25 cellular contexts compared by ENCODE assay signal in genomic region chr5:348726-349125, GRCh38. TPM values are rescaled to one million over a fixed set of nuclear protein-coding genes. Genes with fewer than 3 reads are reported as not detected.
DNase-seq lines count a peak whose midpoint lies in the region; ATAC-seq, FAIRE-seq and TF ChIP-seq lines count a peak whose summit lies in the region.
"Had no signal": no experiment of that assay in that cellular context is flagged by ENCODE, and none has a peak within 500 bp of the region (broad histone marks: within the 10 kb centered on the region; RNA-seq: fewer than 3 reads in every experiment).

No MANE protein-coding gene starts in this region.

- H3K4me3 ChIP-seq in pancreas: no peak overlapping the region

- no peaks in the 10 kb centered on the region for H3K9me3 ChIP-seq in pancreas
- H3K9me3 ChIP-seq: BE2C had no signal

- H3K27me3 ChIP-seq in pancreas: no peaks in the 10 kb centered on the region
- H3K27me3 ChIP-seq: BE2C had no signal

- H3K4me1 ChIP-seq in pancreas: no peaks in the 10 kb centered on the region
- H3K4me1 ChIP-seq: BE2C had no signal

- H3K4me1 Mint-ChIP-seq in activated naive CD8-positive, alpha-beta T cell (ENCODE audit: low read depth): peaks cover 15% of the 10 kb centered on the region
- H3K4me1 Mint-ChIP-seq in activated naive CD8-positive, alpha-beta T cell treated with anti-CD3 and anti-CD28 coated beads for 36 hours: peaks cover 19% of the 10 kb centered on the region

- peaks cover 8% of the 10 kb centered on the region for H3K36me3 Mint-ChIP-seq in activated naive CD8-positive, alpha-beta T cell
- H3K36me3 Mint-ChIP-seq in activated naive CD8-positive, alpha-beta T cell treated with anti-CD3 and anti-CD28 coated beads for 36 hours: peaks cover 44% of the 10 kb centered on the region
- H3K36me3 Mint-ChIP-seq: CD4-positive, CD25-positive, alpha-beta regulatory T cell had no signal

- no peak for FAIRE-seq in pancreas (lab: Jason Lieb, UNC)
- FAIRE-seq: G401.6, GM12892, GM18507, H1, HTR-8/SVneo had no signal

- H3K27ac ChIP-seq in pancreas: no peak overlapping the region
- H3K27ac ChIP-seq: RWPE1 had no signal

- H3K9me3 Mint-ChIP-seq in activated naive CD8-positive, alpha-beta T cell (ENCODE audit: low read depth): no peaks in the 10 kb centered on the region
- no peaks in the 10 kb centered on the region for H3K9me3 Mint-ChIP-seq in activated naive CD8-positive, alpha-beta T cell treated with anti-CD3 and anti-CD28 coated beads for 36 hours

- intact Hi-C loops in pancreas (cut with DNase I): no loop called here

- no peak for ATAC-seq in pancreas
- no peak for ATAC-seq in left lobe of liver
- ATAC-seq: HCT116, SK-N-SH treated with all-trans-retinoic acid at 6 μM for 48 hours had no signal

- 60 to 75% methylated on average over 5 of the region's 5 CpGs for WGBS in pancreas, 2 donors

- H3K36me3 ChIP-seq in pancreas: no peaks in the 10 kb centered on the region
- H3K36me3 ChIP-seq: BE2C had no signal

- no peak for TF ChIP-seq CTCF in pancreas (IDR thresholded peaks at IDR 0.05)

- no peak for DNase-seq in activated naive CD8-positive, alpha-beta T cell treated with anti-CD3 and anti-CD28 coated beads for 36 hours
- DNase-seq in LHCN-M2 (ENCODE audit: low read depth): peak; percentile 45
- DNase-seq in myocyte (ENCODE audit: low read depth): peak; percentile 76
- DNase-seq in pancreas: no peak
- no peak for DNase-seq in CD1c-positive myeloid dendritic cell (ENCODE audit: extremely low spot score)
- DNase-seq in left lobe of liver (ENCODE audit: low spot score): no peak
- DNase-seq: BE2C; CD4-positive, CD25-positive, alpha-beta regulatory T cell; KG1; NCI-H1092 treated with DMSO at 0.1 percent for 48 hours; NCI-H1436 treated with DMSO at 0.1 percent for 48 hours; NCI-H1930; NCI-H2227 treated with DMSO at 0.1 percent for 48 hours; NCI-H510A; NK-92 treated with Interleukin-12 subunit alpha and Interleukin-12 subunit beta, amount 100 ng/mL, for 24 hours; SHP77 treated with DMSO at 0.1 percent for 48 hours had no signal

- H3K27me3 Mint-ChIP-seq in activated naive CD8-positive, alpha-beta T cell: peaks cover 5% of the 10 kb centered on the region
- no peaks in the 10 kb centered on the region for H3K27me3 Mint-ChIP-seq in activated naive CD8-positive, alpha-beta T cell treated with anti-CD3 and anti-CD28 coated beads for 36 hours

- no peak overlapping the region for H3K4me3 Mint-ChIP-seq in activated naive CD8-positive, alpha-beta T cell
- no peak overlapping the region for H3K4me3 Mint-ChIP-seq in activated naive CD8-positive, alpha-beta T cell treated with anti-CD3 and anti-CD28 coated beads for 36 hours
- H3K4me3 Mint-ChIP-seq: CD4-positive, CD25-positive, alpha-beta regulatory T cell had no signal

- H3K27ac Mint-ChIP-seq in activated naive CD8-positive, alpha-beta T cell: peak overlapping the region; percentile 25
- H3K27ac Mint-ChIP-seq in activated naive CD8-positive, alpha-beta T cell treated with anti-CD3 and anti-CD28 coated beads for 36 hours: no peak overlapping the region
- H3K27ac Mint-ChIP-seq: CD4-positive, CD25-positive, alpha-beta regulatory T cell had no signal

RNA-seq across cellular contexts. Expression of gene AHRR, which starts 27.2 kb away (rescaled TPM):
- 10 to 100 TPM; 24.0 to 26.6 TPM for total RNA-seq in activated naive CD8-positive, alpha-beta T cell treated with anti-CD3 and anti-CD28 coated beads for 36 hours
- 43.2 and 52.0 TPM in 2 replicates for total RNA-seq in LHCN-M2 (2014; rRNA removed)
- polyA plus RNA-seq in LHCN-M2 (2012): 25.8 TPM
- 74.8 and 106 TPM in 2 replicates for total RNA-seq in myocyte
- 16.9 TPM for polyA plus RNA-seq in myocyte (2012)
- under 1 TPM; 0.34 to 0.92 (median 0.67) TPM for total RNA-seq in pancreas
- 1 to 10 TPM in 1 of 2 donors, under 1 TPM in 1; 0.61 to 1.7 TPM for polyA plus RNA-seq in pancreas
- 0.81 TPM for total RNA-seq in left lobe of liver

Comparison
In these comparisons a context has a peak if more than half of its experiments do, and no peak if none do; other contexts are left out.
1. DNase-seq: peak in LHCN-M2 (single experiment) and myocyte (single experiment); none in activated naive CD8-positive, alpha-beta T cell treated with anti-CD3 and anti-CD28 coated beads for 36 hours (single experiment), pancreas (0 of 6), CD1c-positive myeloid dendritic cell (single experiment) and left lobe of liver (single experiment).
2. RNA of gene AHRR, which starts 27.2 kb away (total RNA-seq): 74.8 to 106 TPM in myocyte, 43.2 to 52.0 TPM in LHCN-M2 and 24.0 to 26.6 TPM in activated naive CD8-positive, alpha-beta T cell treated with anti-CD3 and anti-CD28 coated beads for 36 hours; 0.81 TPM in left lobe of liver (single experiment) and 0.34 to 0.92 TPM in pancreas; every median in the first group is over 10 times any median in the second.